ENCODE assay signal across 1 cellular context in genomic region chr10:73577788-73578187, GRCh38.
TF ChIP-seq lines count a peak whose summit lies in the region.

No MANE protein-coding gene starts in this region.

TF ChIP-seq in IMR-90, 13 proteins besides CTCF, POLR2A, EP300 and RAD21 (continued from another document):
- no peak for TF ChIP-seq MXI1 (IDR thresholded peaks at IDR 0.05; ENCODE audit: borderline replicate concordance, low read depth, low read length)
- no peak for TF ChIP-seq MAFK (IDR thresholded peaks at IDR 0.05; ENCODE audit: low read depth, low read length)
- no peak for TF ChIP-seq RCOR1 (IDR thresholded peaks at IDR 0.05; ENCODE audit: insufficient replicate concordance, low read length)
- no peak for TF ChIP-seq CHD1 (IDR thresholded peaks at IDR 0.05; ENCODE audit: low read depth, low read length)
- no peak for TF ChIP-seq MAZ (IDR thresholded peaks at IDR 0.05; ENCODE audit: borderline replicate concordance, low read depth, low read length)
- TF ChIP-seq USF2 (IDR thresholded peaks at IDR 0.05; ENCODE audit: low read depth, low read length): no peak
